ENCODE assay signal across 8 cellular contexts in the genomic region with DNA sequence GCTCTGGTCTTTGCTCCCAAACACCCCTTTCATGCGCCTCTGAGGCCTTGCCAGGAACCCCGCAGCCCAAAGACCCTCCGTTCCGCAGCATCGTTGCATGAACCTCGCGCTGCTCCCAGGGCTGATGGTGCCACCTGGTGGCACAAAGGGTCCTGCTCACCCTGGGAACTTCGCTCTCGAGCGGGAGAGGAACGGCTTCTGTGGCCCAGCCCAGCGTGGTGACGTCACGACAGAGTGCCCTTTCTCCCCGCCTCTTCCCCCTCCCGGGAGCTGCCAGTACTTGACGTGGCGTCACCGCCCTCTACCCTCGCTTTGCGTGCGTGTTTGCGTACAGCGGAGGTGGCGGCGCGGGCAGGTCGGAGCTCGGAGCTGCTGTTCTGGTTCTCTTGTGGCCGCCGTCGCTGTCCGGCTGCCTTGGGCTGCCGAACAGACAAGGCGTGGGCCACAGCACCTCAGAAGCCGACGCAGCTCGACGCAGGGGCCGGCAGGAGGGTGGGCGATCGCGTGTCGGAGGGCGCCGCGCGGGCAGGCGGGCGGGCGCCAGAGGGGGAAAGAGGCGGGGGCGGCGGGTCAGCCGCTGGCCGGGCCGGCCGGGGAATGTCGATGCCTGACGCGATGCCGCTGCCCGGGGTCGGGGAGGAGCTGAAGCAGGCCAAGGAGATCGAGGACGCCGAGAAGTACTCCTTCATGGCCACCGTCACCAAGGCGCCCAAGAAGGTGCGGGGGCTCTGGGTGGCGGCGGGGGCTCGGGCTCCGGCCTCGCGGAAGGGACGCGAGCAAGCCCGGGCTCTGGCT. TPM values are rescaled to one million over a fixed set of nuclear protein-coding genes. Genes with fewer than 3 reads are reported as not detected.
A peak's percentile ranks its signal among the peaks of the same experiment; 100 is the strongest.
DNase-seq lines count a peak whose midpoint lies in the region; ATAC-seq and TF ChIP-seq lines count a peak whose summit lies in the region.

A gene (plus strand): TSS at position 310 of the 795 bp plus-strand sequence. CDS start 288 bp downstream, at position 598.

- H3K36me3 Mint-ChIP-seq in CD4-positive, alpha-beta T cell (ENCODE audit: low read depth), result peaks cover 22% of the 10 kb centered on the region
- H3K36me3 Mint-ChIP-seq in dendritic cell treated with granulocyte-macrophage colony-stimulating factor and Interleukin-4, amounts not matched to agents 40 ng/mL and 50 ng/mL, for 4 days (ENCODE audit: low read depth), result peaks cover 16% of the 10 kb centered on the region

- no peaks in the 10 kb centered on the region for H3K36me3 ChIP-seq in left lung

- H3K27me3 Mint-ChIP-seq in CD4-positive, alpha-beta T cell, result no peaks in the 10 kb centered on the region
- H3K27me3 Mint-ChIP-seq in dendritic cell treated with granulocyte-macrophage colony-stimulating factor and Interleukin-4, amounts not matched to agents 40 ng/mL and 50 ng/mL, for 4 days, result peaks cover 4% of the 10 kb centered on the region

- peak within 1 kb of the TSS; percentile 80 for H3K27ac ChIP-seq in CD4-positive, alpha-beta T cell (ENCODE audit: low read depth, low read length)
- H3K27ac ChIP-seq in left lung, result peak within 1 kb of the TSS; percentile 93 to 94

- peak within 1 kb of the TSS; percentile 99 for H3K4me3 Mint-ChIP-seq in CD4-positive, alpha-beta T cell
- H3K4me3 Mint-ChIP-seq in dendritic cell treated with granulocyte-macrophage colony-stimulating factor and Interleukin-4, amounts not matched to agents 40 ng/mL and 50 ng/mL, for 4 days, result peak within 1 kb of the TSS; percentile 98

- DNase-seq in CD4-positive, alpha-beta T cell, result peak; percentile 98 to 99 (median 99)
- DNase-seq in NCI-H748 treated with DMSO at 0.1 percent for 48 hours (lab: John Stamatoyannopoulos, UW), result peak; percentile 95
- DNase-seq in activated CD4-positive, alpha-beta T cell treated with anti-CD3 and anti-CD28 coated beads, Interleukin-2, amount 50 U/mL, for 24 hours (ENCODE audit: low read depth in 1 of 2, low spot score in 1 of 2), result peak; percentile 97 to 99
- peak; percentile 100 for DNase-seq in left lung
- DNase-seq in stimulated activated CD4-positive, alpha-beta T cell treated with anti-CD3 and anti-CD28 coated beads, Interleukin-2, amount 100 ng/mL, for 48 hours, result peak; percentile 98 to 99

- no peaks in the 10 kb centered on the region for H3K27me3 ChIP-seq in CD4-positive, alpha-beta T cell (ENCODE audit: control insufficient read depth, insufficient read depth, low read length)
- H3K27me3 ChIP-seq in left lung, result no peaks in the 10 kb centered on the region

- intact Hi-C loops in CD4-positive, alpha-beta T cell (cut with DNase I, micrococcal nuclease), result loop anchor here (1.0 to 10.0 kb wide), 12 partner anchors 50 to 1240 kb away; a partner anchor contains a TSS
- intact Hi-C loops in dendritic cell treated with granulocyte-macrophage colony-stimulating factor and Interleukin-4, amounts not matched to agents 40 ng/mL and 50 ng/mL, for 4 days (cut with micrococcal nuclease), result loop anchor here (1.0 to 5.0 kb wide), 3 partner anchors 207 to 436 kb away; a partner anchor contains a TSS
- intact Hi-C loops in left lung (cut with DNase I), result loop anchor here (2.0 to 10.0 kb wide), 5 partner anchors 192 to 440 kb away; a partner anchor contains a TSS

- no peaks in the 10 kb centered on the region for H3K9me3 Mint-ChIP-seq in CD4-positive, alpha-beta T cell
- H3K9me3 Mint-ChIP-seq in dendritic cell treated with granulocyte-macrophage colony-stimulating factor and Interleukin-4, amounts not matched to agents 40 ng/mL and 50 ng/mL, for 4 days, result no peaks in the 10 kb centered on the region

- CTCF ChIA-PET in CD4-positive, alpha-beta T cell (lab: Charles Lee), result interaction anchor here (0.6 to 5.0 kb wide), 37 partner anchors 8 to 884 kb away, joined by 3 to 133 read pairs (median 4); a partner anchor contains a TSS

- no peaks in the 10 kb centered on the region for H3K9me3 ChIP-seq in CD4-positive, alpha-beta T cell (ENCODE audit: control insufficient read depth, low read length)
- H3K9me3 ChIP-seq in left lung, result no peaks in the 10 kb centered on the region

- peak; percentile 99 for ATAC-seq in CD4-positive, alpha-beta T cell (ENCODE audit: poor library complexity)
- ATAC-seq in GM19395 (IDR thresholded peaks at IDR 0.05; ENCODE audit: unreplicated experiment), result peak; percentile 98
- peak; percentile 96 for ATAC-seq in HG03565 (IDR thresholded peaks at IDR 0.05; ENCODE audit: unreplicated experiment)
- ATAC-seq in left lung, result peak; percentile 96

- TF ChIP-seq CTCF in CD4-positive, alpha-beta T cell (IDR thresholded peaks at IDR 0.05), result peak; percentile 92
- TF ChIP-seq CTCF in left lung (IDR thresholded peaks at IDR 0.05), result peak; percentile 93 to 100

- POLR2A ChIA-PET in CD4-positive, alpha-beta T cell (lab: Charles Lee), result interaction anchor here (0.6 to 2.3 kb wide), 32 partner anchors 11 to 1293 kb away, joined by 3 to 44 read pairs (median 5); a partner anchor contains a TSS

- peak within 1 kb of the TSS; percentile 97 for H3K27ac Mint-ChIP-seq in CD4-positive, alpha-beta T cell
- peak within 1 kb of the TSS; percentile 99 for H3K27ac Mint-ChIP-seq in dendritic cell treated with granulocyte-macrophage colony-stimulating factor and Interleukin-4, amounts not matched to agents 40 ng/mL and 50 ng/mL, for 4 days

- peaks cover 51% of the 10 kb centered on the region for H3K4me1 Mint-ChIP-seq in CD4-positive, alpha-beta T cell (ENCODE audit: low read depth)
- H3K4me1 Mint-ChIP-seq in dendritic cell treated with granulocyte-macrophage colony-stimulating factor and Interleukin-4, amounts not matched to agents 40 ng/mL and 50 ng/mL, for 4 days (ENCODE audit: low read depth), result peaks cover 35% of the 10 kb centered on the region

- H3K4me1 ChIP-seq in left lung, result peaks cover 16 to 55% of the 10 kb centered on the region in 2 donors

- peak within 1 kb of the TSS; percentile 45 to 68 for H3K4me3 ChIP-seq in left lung

RNA-seq across cellular contexts. Expression of the gene that starts here (rescaled TPM):
- total RNA-seq in CD4-positive, alpha-beta T cell, result 1 to 10 TPM; 6.9 to 8.4 TPM
- total RNA-seq in left lung, result 100 to 1,000 TPM in 1 of 2 donors, 10 to 100 TPM in 1; 79.3 to 116 TPM

Comparison
In these comparisons a context has a peak if more than half of its experiments do, and no peak if none do; other contexts are left out.
1. Peak in every context shown above with its lines: DNase-seq, ATAC-seq, H3K4me3 ChIP-seq and H3K27ac ChIP-seq.
2. RNA of the gene that starts here (total RNA-seq): 79.3 to 116 TPM in left lung; 6.9 to 8.4 TPM in CD4-positive, alpha-beta T cell; every median in the first group is over 4 times any median in the second.